Comparison of ENCODE assay signal across 12 cellular contexts in the genomic region with DNA sequence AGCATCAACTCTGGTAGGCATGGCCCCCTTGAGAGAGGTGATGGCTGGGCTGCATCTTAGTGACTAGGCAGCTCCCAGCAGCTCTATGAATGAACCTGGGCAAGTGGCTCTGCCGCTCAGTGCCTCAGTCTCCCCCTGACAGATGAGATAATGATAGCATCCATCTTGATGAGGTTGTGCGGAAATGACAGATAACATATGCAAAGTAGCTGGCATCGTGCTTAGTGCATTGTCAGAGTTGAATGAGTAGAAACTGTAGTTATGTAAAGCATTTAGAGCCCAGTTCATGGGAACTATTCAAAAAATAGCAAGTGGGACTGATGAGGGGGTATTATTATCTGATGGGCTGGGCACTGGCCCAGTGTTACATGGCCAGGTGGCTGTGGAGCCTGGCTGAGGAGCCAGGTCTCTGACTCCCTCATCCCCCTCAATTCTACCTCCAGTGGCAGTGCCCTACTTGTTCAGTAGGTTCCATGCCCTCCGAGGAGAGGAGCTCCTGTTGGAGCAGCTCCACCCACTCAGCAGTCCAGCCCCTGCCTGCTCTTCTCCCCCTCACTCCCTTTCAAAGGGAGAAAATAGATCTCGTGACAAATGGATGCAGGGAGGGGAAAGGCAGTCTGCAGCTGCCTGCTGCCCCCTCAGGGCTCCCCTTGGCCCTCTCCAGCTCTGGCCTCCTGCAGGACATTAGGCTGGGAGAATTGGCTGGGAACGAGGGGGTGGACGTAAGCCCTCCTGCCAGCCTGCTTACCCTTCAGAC. TPM values are rescaled to one million over a fixed set of nuclear protein-coding genes. Genes with fewer than 3 reads are reported as not detected.
DNase-seq lines count a peak whose midpoint lies in the region; ATAC-seq and TF ChIP-seq lines count a peak whose summit lies in the region.
"Had no signal": no experiment of that assay in that cellular context is flagged by ENCODE, and none has a peak within 500 bp of the region (broad histone marks: within the 10 kb centered on the region; RNA-seq: fewer than 3 reads in every experiment).

No MANE protein-coding gene starts in this region.

- in situ Hi-C loops in GM23248 (cut with MboI), result no loop called here

- ATAC-seq in GM18861 (IDR thresholded peaks at IDR 0.05; ENCODE audit: unreplicated experiment), result peak; percentile 42
- ATAC-seq in stimulated activated effector memory CD8-positive, alpha-beta T cell treated with anti-CD3 and anti-CD28 coated beads, Interleukin-12 subunit alpha, Interleukin-12 subunit beta, amount 100 ng/mL, for 72 hours, result no peak

- H3K9me3 ChIP-seq in GM23248 (ENCODE audit: low read depth), result no peaks in the 10 kb centered on the region

- DNase-seq in NB4 (ENCODE audit: low read depth) (peak; percentile 60), fibroblast of pulmonary artery (ENCODE audit: low read depth) (peak; percentile 20), type B pancreatic cell (ENCODE audit: extremely low spot score, unreplicated experiment) (no peak), GM23248 (no peak), chondrocyte (ENCODE audit: low spot score) (no peak), occipital lobe (lab: John Stamatoyannopoulos, UW) (no peak)
- no peak for DNase-seq in stimulated activated effector memory CD8-positive, alpha-beta T cell treated with anti-CD3 and anti-CD28 coated beads, Interleukin-12 subunit alpha, Interleukin-12 subunit beta, amount 100 ng/mL, for 72 hours (ENCODE audit: low spot score in 2 of 2)
- DNase-seq: activated CD4-positive, alpha-beta T cell treated with anti-CD3 and anti-CD28 coated beads for 48 hours; activated naive CD4-positive, alpha-beta T cell treated with anti-CD3 and anti-CD28 coated beads, Interleukin-2, amount 50 U/mL, for 16 hours; COR-L47; H9 had no signal

- H3K9me2 ChIP-seq in GM23248 (ENCODE audit: insufficient read depth), result no peaks in the 10 kb centered on the region

- H2AFZ ChIP-seq in GM23248, result no peak overlapping the region

- peaks cover 76% of the 10 kb centered on the region for H3K4me1 Mint-ChIP-seq in stimulated activated effector memory CD8-positive, alpha-beta T cell treated with anti-CD3 and anti-CD28 coated beads, Interleukin-12 subunit alpha, Interleukin-12 subunit beta, amount 100 ng/mL, for 72 hours
- H3K4me1 Mint-ChIP-seq in type B pancreatic cell (ENCODE audit: unreplicated experiment), result peaks cover 44% of the 10 kb centered on the region
- H3K4me1 Mint-ChIP-seq in chondrocyte (ENCODE audit: low read depth), result peaks cover 44% of the 10 kb centered on the region

- no peaks in the 10 kb centered on the region for H3F3A ChIP-seq in GM23248 (ENCODE audit: insufficient read depth)

- H3K9me3 Mint-ChIP-seq in stimulated activated effector memory CD8-positive, alpha-beta T cell treated with anti-CD3 and anti-CD28 coated beads, Interleukin-12 subunit alpha, Interleukin-12 subunit beta, amount 100 ng/mL, for 72 hours, result no peaks in the 10 kb centered on the region
- H3K9me3 Mint-ChIP-seq in type B pancreatic cell, result no peaks in the 10 kb centered on the region
- no peaks in the 10 kb centered on the region for H3K9me3 Mint-ChIP-seq in chondrocyte (ENCODE audit: low read depth)
- H3K9me3 Mint-ChIP-seq: H9 had no signal

- H3K27me3 Mint-ChIP-seq in type B pancreatic cell (no peaks in the 10 kb centered on the region), chondrocyte (ENCODE audit: low read depth) (no peaks in the 10 kb centered on the region)

- no peak overlapping the region for H3K4me3 Mint-ChIP-seq in stimulated activated effector memory CD8-positive, alpha-beta T cell treated with anti-CD3 and anti-CD28 coated beads, Interleukin-12 subunit alpha, Interleukin-12 subunit beta, amount 100 ng/mL, for 72 hours
- H3K4me3 Mint-ChIP-seq in type B pancreatic cell (no peak overlapping the region), chondrocyte (ENCODE audit: unreplicated experiment) (no peak overlapping the region)

- H3K27ac Mint-ChIP-seq in stimulated activated effector memory CD8-positive, alpha-beta T cell treated with anti-CD3 and anti-CD28 coated beads, Interleukin-12 subunit alpha, Interleukin-12 subunit beta, amount 100 ng/mL, for 72 hours, result peak overlapping the region; percentile 90
- no peak overlapping the region for H3K27ac Mint-ChIP-seq in type B pancreatic cell
- no peak overlapping the region for H3K27ac Mint-ChIP-seq in chondrocyte (ENCODE audit: unreplicated experiment)

- no peak for TF ChIP-seq POLR2A in NB4 (IDR thresholded peaks at IDR 0.05; ENCODE audit: extremely low read depth, insufficient read length)

- H3K4me3 ChIP-seq in NB4 (ENCODE audit: low read depth, low read length) (peak overlapping the region; percentile 42), fibroblast of pulmonary artery (replicated peaks; ENCODE audit: low read depth, low read length) (no peak overlapping the region), GM23248 (no peak overlapping the region)

- peaks cover 38% of the 10 kb centered on the region for H3K36me3 Mint-ChIP-seq in stimulated activated effector memory CD8-positive, alpha-beta T cell treated with anti-CD3 and anti-CD28 coated beads, Interleukin-12 subunit alpha, Interleukin-12 subunit beta, amount 100 ng/mL, for 72 hours
- H3K36me3 Mint-ChIP-seq in type B pancreatic cell (no peaks in the 10 kb centered on the region), chondrocyte (ENCODE audit: low read depth) (no peaks in the 10 kb centered on the region)

- H3K27me3 ChIP-seq in GM23248 (replicated peaks; ENCODE audit: insufficient read depth), result no peaks in the 10 kb centered on the region

- H3K36me3 ChIP-seq in GM23248 (ENCODE audit: low read depth), result no peaks in the 10 kb centered on the region

- no peak overlapping the region for H3K4me2 ChIP-seq in GM23248 (ENCODE audit: unreplicated experiment)

- H3K4me1 ChIP-seq in GM23248 (ENCODE audit: insufficient read depth), result peaks cover 4% of the 10 kb centered on the region; the same call in 1 of the 2 replicates

- H3K27ac ChIP-seq in GM23248, result no peak overlapping the region

- TF ChIP-seq CTCF in NB4 (IDR thresholded peaks at IDR 0.05; ENCODE audit: low read depth, low read length) (no peak), fibroblast of pulmonary artery (IDR thresholded peaks at IDR 0.05; ENCODE audit: low read length, missing control alignments) (no peak), type B pancreatic cell (conservative IDR thresholded peaks at IDR 0.05) (no peak), chondrocyte (IDR thresholded peaks at IDR 0.05) (no peak)

- no peaks in the 10 kb centered on the region for H4K20me1 ChIP-seq in GM23248 (ENCODE audit: insufficient read depth)

- WGBS in GM23248 (ENCODE audit: low coverage in 1 of 2, low lambda C conversion rate in 2 of 2, missing lambda C conversion rate in 2 of 2), 2 experiments, result 79 to 83% methylated on average over 7 of the region's 7 CpGs

- no peak overlapping the region for H3K9ac ChIP-seq in GM23248

- H3K79me2 ChIP-seq in GM23248 (ENCODE audit: insufficient read depth), result 0 out of 2 replicates have a peak, but pooled peaks cover 6% of the 10 kb centered on the region

RNA-seq across cellular contexts. Expression of a gene that starts 6.6 kb away (rescaled TPM):
- total RNA-seq in type B pancreatic cell (ENCODE audit: low replicate concordance) (24.0 and 37.4 TPM in 2 replicates), chondrocyte (11.6 to 20.0 TPM (median 17.1 TPM) in 3 replicates), occipital lobe (0.94 TPM)
- total RNA-seq in GM23248 (2014; rRNA removed; shearing (Covaris generic)), result 1.8 and 2.5 TPM in 2 replicates
- polyA plus RNA-seq in GM23248 (2016; fragmentation: Nextera tagmentation; extraction: Ambion mirVana), result 9.2 and 9.6 TPM in 2 replicates

RNA-seq across cellular contexts. Expression of a gene that starts 37.4 kb away (rescaled TPM):
- total RNA-seq in type B pancreatic cell (ENCODE audit: low replicate concordance), result 23.4 and 31.0 TPM in 2 replicates
- 20.9 and 35.0 TPM in 2 replicates for total RNA-seq in GM23248 (2014; rRNA removed; shearing (Covaris generic))
- 35.7 and 43.8 TPM in 2 replicates for polyA plus RNA-seq in GM23248 (2016; fragmentation: Nextera tagmentation; extraction: Ambion mirVana)
- total RNA-seq in chondrocyte, result 13.9 to 19.3 TPM (median 14.8 TPM) in 3 replicates
- 8.6 TPM for total RNA-seq in occipital lobe

Comparison
In these comparisons a context has a peak if more than half of its experiments do, and no peak if none do; other contexts are left out.
1. DNase-seq: peak in NB4 (single experiment) and fibroblast of pulmonary artery (single experiment); none in stimulated activated effector memory CD8-positive, alpha-beta T cell treated with anti-CD3 and anti-CD28 coated beads, Interleukin-12 subunit alpha, Interleukin-12 subunit beta, amount 100 ng/mL, for 72 hours (0 of 2), type B pancreatic cell (single experiment), GM23248 (single experiment), chondrocyte (single experiment) and occipital lobe (single experiment).